In the genomic region with DNA sequence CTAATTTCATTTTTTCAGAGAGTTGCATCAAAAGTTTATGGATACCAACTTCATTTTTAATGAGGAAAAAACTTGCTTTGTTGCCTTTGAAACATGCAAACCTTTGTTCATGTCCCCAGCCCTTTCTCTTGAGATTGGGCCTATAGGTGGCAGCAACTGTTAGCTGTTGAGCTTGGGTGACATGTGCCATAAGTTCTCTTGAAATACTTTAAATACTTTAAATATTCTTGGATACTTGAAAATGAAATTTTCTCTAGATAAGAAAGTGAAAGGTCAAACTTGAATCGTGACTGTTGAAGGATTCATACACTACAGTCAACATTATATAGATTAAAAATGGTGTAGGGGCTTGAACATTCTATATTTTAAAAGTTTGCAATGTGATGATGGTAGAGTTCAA, we compare ENCODE assay signal across 8 cellular contexts.
A peak's percentile ranks its signal among the peaks of the same experiment; 100 is the strongest.
DNase-seq lines count a peak whose midpoint lies in the region; ATAC-seq, FAIRE-seq and TF ChIP-seq lines count a peak whose summit lies in the region.

No MANE protein-coding gene starts in this region.

- FAIRE-seq in endothelial cell of umbilical vein (lab: Jason Lieb, UNC): peak; percentile 64

- no peaks in the 10 kb centered on the region for H3F3A ChIP-seq in GM23338 (replicated peaks; ENCODE audit: low read depth)

- dilution Hi-C loops in endothelial cell of umbilical vein (cut with MboI; ENCODE audit: extremely low pct_ligation_motif_present, low sequenced_read_pairs): no loop called here

- H3K4me1 ChIP-seq in GM23338 (ENCODE audit: insufficient read depth) (no peaks in the 10 kb centered on the region), OCI-LY7 (ENCODE audit: insufficient read depth, low read length, poor library complexity, severe bottlenecking) (no peaks in the 10 kb centered on the region), endothelial cell of umbilical vein (ENCODE audit: control insufficient read depth, extremely low read depth, insufficient read depth, low read length) (peaks cover 4% of the 10 kb centered on the region)

- H3K9me3 Mint-ChIP-seq in CD14-positive monocyte: peaks cover 0 to 9% (median 6%) of the 10 kb centered on the region in 7 donors
- H3K9me3 Mint-ChIP-seq in GM23338: peaks cover 6% of the 10 kb centered on the region; the same call in 2 of the 3 replicates
- peaks cover 23% of the 10 kb centered on the region for H3K9me3 Mint-ChIP-seq in nephron progenitor cell
- H3K9me3 Mint-ChIP-seq in activated naive CD8-positive, alpha-beta T cell treated with anti-CD3 and anti-CD28 coated beads, Interleukin-2, amount 50 U/mL, for 24 hours: no peaks in the 10 kb centered on the region

- H3K9me3 ChIP-seq in OCI-LY7 (ENCODE audit: low read length): no peaks in the 10 kb centered on the region
- no peaks in the 10 kb centered on the region for H3K9me3 ChIP-seq in endothelial cell of umbilical vein (replicated peaks; ENCODE audit: control insufficient read depth, insufficient read depth, low read length)

- POLR2A ChIA-PET in OCI-LY7 (lab: Charles Lee): no interaction called here
- POLR2A ChIA-PET in endothelial cell of umbilical vein (lab: Charles Lee): interaction anchor here (1.0 kb wide), 2 partner anchors 161 to 564 kb away, joined by 3 to 4 read pairs; no protein-coding TSS in a partner anchor

- H4K20me1 ChIP-seq in GM23338 (replicated peaks; ENCODE audit: insufficient read depth): no peaks in the 10 kb centered on the region
- H4K20me1 ChIP-seq in OCI-LY7 (ENCODE audit: insufficient read depth, low read length): no peaks in the 10 kb centered on the region
- no peaks in the 10 kb centered on the region for H4K20me1 ChIP-seq in endothelial cell of umbilical vein (replicated peaks; ENCODE audit: control insufficient read depth, extremely low read depth, insufficient read depth, low read length)

- H3K4me3 Mint-ChIP-seq in CD14-positive monocyte (no peak overlapping the region), GM23338 (no peak overlapping the region), nephron progenitor cell (no peak overlapping the region)
- H3K4me3 Mint-ChIP-seq in activated naive CD8-positive, alpha-beta T cell treated with anti-CD3 and anti-CD28 coated beads, Interleukin-2, amount 50 U/mL, for 24 hours: no peak overlapping the region

- no peak overlapping the region for H3K9ac ChIP-seq in endothelial cell of umbilical vein (replicated peaks; ENCODE audit: extremely low read depth, insufficient read depth, low read length)

- no TSS peak for BruUV-seq in OCI-LY7 (replicated peaks; lab: Mats Ljungman, UMichigan)
- BruUV-seq in endothelial cell of umbilical vein (replicated peaks; lab: Mats Ljungman, UMichigan): no TSS peak

- H3K27ac Mint-ChIP-seq in CD14-positive monocyte (no peak overlapping the region), GM23338 (no peak overlapping the region; the same call in 1 of the 2 replicates), nephron progenitor cell (peak overlapping the region; percentile 81)
- no peak overlapping the region for H3K27ac Mint-ChIP-seq in activated naive CD8-positive, alpha-beta T cell treated with anti-CD3 and anti-CD28 coated beads, Interleukin-2, amount 50 U/mL, for 24 hours

- H3K4me2 ChIP-seq in GM23338: no peak overlapping the region
- no peak overlapping the region for H3K4me2 ChIP-seq in OCI-LY7 (ENCODE audit: low read length)
- H3K4me2 ChIP-seq in endothelial cell of umbilical vein (ENCODE audit: insufficient read depth, low read length): no peak overlapping the region

- H3K79me2 ChIP-seq in GM23338 (replicated peaks; ENCODE audit: insufficient read depth): no peaks in the 10 kb centered on the region
- H3K79me2 ChIP-seq in OCI-LY7 (ENCODE audit: insufficient read depth, low read depth, low read length): no peaks in the 10 kb centered on the region
- no peaks in the 10 kb centered on the region for H3K79me2 ChIP-seq in endothelial cell of umbilical vein (ENCODE audit: control insufficient read depth, insufficient read depth, low read length)

- no peaks in the 10 kb centered on the region for H3K36me3 ChIP-seq in GM23338 (ENCODE audit: insufficient read depth)
- no peaks in the 10 kb centered on the region for H3K36me3 ChIP-seq in OCI-LY7 (ENCODE audit: insufficient read depth, low read length)
- no peaks in the 10 kb centered on the region for H3K36me3 ChIP-seq in endothelial cell of umbilical vein (ENCODE audit: control insufficient read depth in 2 of 2, extremely low read depth in 1 of 2, insufficient read depth in 2 of 2, low read length in 2 of 2)

- TF ChIP-seq CTCF in CD14-positive monocyte (IDR thresholded peaks at IDR 0.05) (peak; percentile 73), GM23338 (conservative IDR thresholded peaks at IDR 0.05; ENCODE audit: low read depth in 2 of 2) (peak; percentile 87), OCI-LY7 (conservative IDR thresholded peaks at IDR 0.05; ENCODE audit: low read length) (peak; percentile 52), endothelial cell of umbilical vein (IDR thresholded peaks at IDR 0.05; ENCODE audit: extremely low read depth in 1 of 2, insufficient read depth in 1 of 2, low read depth in 1 of 2, low read length in 2 of 2) (peak; percentile 65 to 67), nephron progenitor cell (IDR thresholded peaks at IDR 0.05) (peak; percentile 50)

- no peaks in the 10 kb centered on the region for H3K9me1 ChIP-seq in endothelial cell of umbilical vein (replicated peaks; ENCODE audit: control insufficient read depth, extremely low read depth, insufficient read depth, low read length)

- intact Hi-C loops in CD14-positive monocyte (cut with micrococcal nuclease): loop anchor here in 1 of 2 donors (10.0 kb wide), 1 partner anchor 569 kb away; a partner anchor contains a TSS
- intact Hi-C loops in OCI-LY7 (cut with micrococcal nuclease; ENCODE audit: unreplicated experiment): no loop called here
- intact Hi-C loops in endothelial cell of umbilical vein (cut with micrococcal nuclease): loop anchor here (1.0 to 10.0 kb wide), 10 partner anchors 97 to 1241 kb away; no protein-coding TSS in a partner anchor

- H3K27me3 ChIP-seq in GM23338 (ENCODE audit: insufficient read depth) (no peaks in the 10 kb centered on the region), endothelial cell of umbilical vein (ENCODE audit: control insufficient read depth in 2 of 2, insufficient read depth in 2 of 2, low read length in 2 of 2) (no peaks in the 10 kb centered on the region)

- H3K9me2 ChIP-seq in GM23338 (ENCODE audit: insufficient read depth) (no peaks in the 10 kb centered on the region), OCI-LY7 (ENCODE audit: insufficient read depth, low read length) (no peaks in the 10 kb centered on the region)

- H3K4me3 ChIP-seq in GM23338 (no peak overlapping the region), OCI-LY7 (ENCODE audit: low read depth, low read length, poor library complexity, severe bottlenecking) (no peak overlapping the region), endothelial cell of umbilical vein (replicated peaks in 1 of 3; ENCODE audit: insufficient read depth in 1 of 3, low read depth in 1 of 3, low read length in 3 of 3) (no peak overlapping the region)

- H2AFZ ChIP-seq in GM23338 (0 out of 2 replicates have a peak overlapping the region, but pooled peaks have one; percentile 9), OCI-LY7 (ENCODE audit: low read length) (no peak overlapping the region), endothelial cell of umbilical vein (ENCODE audit: low read depth, low read length) (peak overlapping the region; percentile 46)

- no peak overlapping the region for H3K27ac ChIP-seq in GM23338 (ENCODE audit: low read depth)
- no peak overlapping the region for H3K27ac ChIP-seq in OCI-LY7 (ENCODE audit: low read depth, low read length, poor library complexity, severe bottlenecking)
- H3K27ac ChIP-seq in endothelial cell of umbilical vein (ENCODE audit: insufficient read depth, low read depth, low read length): no peak overlapping the region

- ATAC-seq in GM23338: peak; percentile 71
- no peak for ATAC-seq in activated naive CD8-positive, alpha-beta T cell treated with anti-CD3 and anti-CD28 coated beads, Interleukin-2, amount 50 U/mL, for 24 hours
- no peak for ATAC-seq in HG03139 (IDR thresholded peaks at IDR 0.05; ENCODE audit: unreplicated experiment)

- H3K36me3 Mint-ChIP-seq in CD14-positive monocyte (no peaks in the 10 kb centered on the region), GM23338 (ENCODE audit: low read depth) (peaks cover 6% of the 10 kb centered on the region; the same call in 1 of the 3 replicates), nephron progenitor cell (ENCODE audit: low read depth) (peaks cover 20% of the 10 kb centered on the region)
- H3K36me3 Mint-ChIP-seq in activated naive CD8-positive, alpha-beta T cell treated with anti-CD3 and anti-CD28 coated beads, Interleukin-2, amount 50 U/mL, for 24 hours (ENCODE audit: low read depth): no peaks in the 10 kb centered on the region

- CTCF ChIA-PET in OCI-LY7 (lab: Charles Lee; ENCODE audit: unreplicated experiment): no interaction called here
- CTCF ChIA-PET in endothelial cell of umbilical vein (lab: Charles Lee): interaction anchor here (0.6 to 3.3 kb wide), 19 partner anchors 9 to 855 kb away, joined by 3 to 20 read pairs (median 5); a partner anchor contains a TSS

- H3K27me3 Mint-ChIP-seq in CD14-positive monocyte (ENCODE audit: low read depth in 3 of 3) (peaks cover 0 to 2% (median 0%) of the 10 kb centered on the region in 3 donors), GM23338 (ENCODE audit: insufficient read depth, low read depth, poor library complexity) (no peaks in the 10 kb centered on the region), nephron progenitor cell (ENCODE audit: low read depth, poor library complexity) (no peaks in the 10 kb centered on the region)
- no peaks in the 10 kb centered on the region for H3K27me3 Mint-ChIP-seq in activated naive CD8-positive, alpha-beta T cell treated with anti-CD3 and anti-CD28 coated beads, Interleukin-2, amount 50 U/mL, for 24 hours

- DNase-seq in CD14-positive monocyte (ENCODE audit: low spot score): no peak
- peak; percentile 73 for DNase-seq in GM23338 (ENCODE audit: low spot score)
- no peak for DNase-seq in OCI-LY7 (ENCODE audit: low spot score)
- DNase-seq in endothelial cell of umbilical vein (ENCODE audit: low read depth, low spot score): peak; percentile 87
- no peak for DNase-seq in nephron progenitor cell
- no peak for DNase-seq in RPMI8226
- no peak for DNase-seq in activated naive CD8-positive, alpha-beta T cell treated with anti-CD3 and anti-CD28 coated beads, Interleukin-2, amount 50 U/mL, for 24 hours

- no peak for TF ChIP-seq POLR2A in endothelial cell of umbilical vein (IDR thresholded peaks at IDR 0.05; ENCODE audit: low read depth, low read length)

- H3K4me1 Mint-ChIP-seq in CD14-positive monocyte: peaks cover 22% of the 10 kb centered on the region
- peaks cover 18% of the 10 kb centered on the region for H3K4me1 Mint-ChIP-seq in GM23338
- peaks cover 62% of the 10 kb centered on the region for H3K4me1 Mint-ChIP-seq in nephron progenitor cell
- no peaks in the 10 kb centered on the region for H3K4me1 Mint-ChIP-seq in activated naive CD8-positive, alpha-beta T cell treated with anti-CD3 and anti-CD28 coated beads, Interleukin-2, amount 50 U/mL, for 24 hours

TF ChIP-seq in GM23338, 12 proteins besides CTCF, POLR2A, EP300 and RAD21 (continues in another document):
- TF ChIP-seq POLR2AphosphoS5 (IDR thresholded peaks at IDR 0.05; ENCODE audit: low read depth): no peak

TF ChIP-seq in endothelial cell of umbilical vein, 7 proteins besides CTCF, POLR2A, EP300 and RAD21 (continues in another document):
- TF ChIP-seq POLR2AphosphoS5 (IDR thresholded peaks at IDR 0.05; ENCODE audit: insufficient read depth, low read depth, low read length): no peak

Comparison
In these comparisons a context has a peak if more than half of its experiments do, and no peak if none do; other contexts are left out.
1. DNase-seq: peak in GM23338 (single experiment) and endothelial cell of umbilical vein (single experiment); none in CD14-positive monocyte (single experiment), OCI-LY7 (single experiment), nephron progenitor cell (single experiment), RPMI8226 (single experiment) and activated naive CD8-positive, alpha-beta T cell treated with anti-CD3 and anti-CD28 coated beads, Interleukin-2, amount 50 U/mL, for 24 hours (single experiment).
2. Peak in every context shown above with its lines, with median percentiles within 50 percentile points of each other: CTCF ChIP-seq.